ENCODE assay signal across 1 cellular context in genomic region chr1:65757531-65757930, GRCh38.
TF ChIP-seq lines count a peak whose summit lies in the region.

No MANE protein-coding gene starts in this region.

TF ChIP-seq in HepG2, 621 proteins besides CTCF, POLR2A, EP300 and RAD21 (continued from another document):
- no peak for TF ChIP-seq PRDM4 (CRISPR knock-in tag; IDR thresholded peaks at IDR 0.05; ENCODE audit: borderline replicate concordance)
- TF ChIP-seq AKAP8 (CRISPR knock-in tag; IDR thresholded peaks at IDR 0.05) = no peak
- TF ChIP-seq ZBTB44 (CRISPR knock-in tag; IDR thresholded peaks at IDR 0.05) = no peak
- no peak for TF ChIP-seq SNAPC5 (CRISPR knock-in tag; IDR thresholded peaks at IDR 0.05; ENCODE audit: borderline replicate concordance)
- no peak for TF ChIP-seq KDM5B (CRISPR knock-in tag; IDR thresholded peaks at IDR 0.05; ENCODE audit: borderline replicate concordance)
- TF ChIP-seq ZBTB1 (CRISPR knock-in tag; IDR thresholded peaks at IDR 0.05; ENCODE audit: borderline replicate concordance) = no peak
- no peak for TF ChIP-seq ZNF207 (IDR thresholded peaks at IDR 0.05; ENCODE audit: borderline replicate concordance)
- no peak for TF ChIP-seq HINFP (CRISPR knock-in tag; IDR thresholded peaks at IDR 0.05; ENCODE audit: low read depth)
- no peak for TF ChIP-seq ZBTB42 (CRISPR knock-in tag; IDR thresholded peaks at IDR 0.05)
- TF ChIP-seq SIN3A (IDR thresholded peaks at IDR 0.05; ENCODE audit: borderline replicate concordance, low read depth, low read length) = no peak
- TF ChIP-seq NFE2L1 (CRISPR knock-in tag; IDR thresholded peaks at IDR 0.05; ENCODE audit: borderline replicate concordance) = no peak
